ENCODE assay signal across 10 cellular contexts in genomic region chr16:5117300-5118087, GRCh38. TPM values are rescaled to one million over a fixed set of nuclear protein-coding genes. Genes with fewer than 3 reads are reported as not detected.
DNase-seq lines count a peak whose midpoint lies in the region; TF ChIP-seq lines count a peak whose summit lies in the region.
"Not testable (repeated sequence)": the region's sequence is repeated elsewhere in the genome, so short reads cannot be mapped to it uniquely, and the experiment has no call there.
"Had no signal": no experiment of that assay in that cellular context is flagged by ENCODE, and none has a peak within 500 bp of the region (broad histone marks: within the 10 kb centered on the region; RNA-seq: fewer than 3 reads in every experiment).

No MANE protein-coding gene starts in this region.

- not testable (repeated sequence) for H3K27me3 ChIP-seq in H7 (ENCODE audit: control insufficient read depth, insufficient read depth, low read length); SJSA1 (replicated peaks)

- not testable (repeated sequence) for H3K36me3 ChIP-seq in H7 (replicated peaks; ENCODE audit: control insufficient read depth, insufficient read depth, low read length); SJSA1

- TF ChIP-seq CTCF in choroid plexus epithelial cell (conservative IDR thresholded peaks at IDR 0.05; ENCODE audit: low read depth, low read length), result not testable (repeated sequence)

- not testable (repeated sequence) for H3K4me1 ChIP-seq in SJSA1 (replicated peaks)

- DNase-seq in Ammon's horn (ENCODE audit: low spot score) (peak; percentile 11), H7 (peak; percentile 38), NCI-H2081 (lab: John Stamatoyannopoulos, UW) (peak; percentile 6 to 68), SJSA1 (ENCODE audit: low read depth in 1 of 2, low spot score in 2 of 2) (peak; percentile 28 to 49), activated T-cell treated with anti-CD3 and anti-CD28 coated beads for 4 hours (peak; percentile 4), choroid plexus epithelial cell (ENCODE audit: low read depth) (peak; percentile 31), kidney glomerular epithelial cell (lab: John Stamatoyannopoulos, UW) (peak; percentile 2)
- DNase-seq in stimulated activated CD4-positive, alpha-beta T cell treated with anti-CD3 and anti-CD28 coated beads, Interleukin-4, amount 100 ng/mL, for 24 hours, result peak; percentile 15

- not testable (repeated sequence) for H3K4me3 ChIP-seq in H7 (ENCODE audit: insufficient read depth, low read depth, low read length); SJSA1; choroid plexus epithelial cell (ENCODE audit: low read depth, low read length)

- H3K27ac ChIP-seq in SJSA1, result not testable (repeated sequence)

- H3K9me3 ChIP-seq in SJSA1 (replicated peaks), result not testable (repeated sequence)

RNA-seq across cellular contexts. Expression of gene EEF2KMT, which starts 19.9 kb away (rescaled TPM):
- total RNA-seq in H7 (2014; rRNA removed; shearing (Covaris generic)), result 30.9 and 38.0 TPM in 2 replicates
- 17.4 and 19.0 TPM in 2 replicates for total RNA-seq in SJSA1 (2014; rRNA removed; shearing (Covaris generic))

RNA-seq across cellular contexts. Expression of gene ALG1, which starts 45.9 kb away (rescaled TPM):
- total RNA-seq in H7 (2014; rRNA removed; shearing (Covaris generic)), result 18.7 and 19.6 TPM in 2 replicates
- 22.2 and 38.5 TPM in 2 replicates for total RNA-seq in SJSA1 (2014; rRNA removed; shearing (Covaris generic))

RNA-seq across cellular contexts. Expression of gene C16orf89, which starts 51.7 kb away (rescaled TPM):
- total RNA-seq in H7 (2014; rRNA removed; shearing (Covaris generic)), result 3.4 and 4.1 TPM in 2 replicates
- total RNA-seq in SJSA1 (2014; rRNA removed; shearing (Covaris generic)), result not detected in 2 replicates
- total RNA-seq: mononuclear cell, smooth muscle cell had no signal
